In the genomic region with DNA sequence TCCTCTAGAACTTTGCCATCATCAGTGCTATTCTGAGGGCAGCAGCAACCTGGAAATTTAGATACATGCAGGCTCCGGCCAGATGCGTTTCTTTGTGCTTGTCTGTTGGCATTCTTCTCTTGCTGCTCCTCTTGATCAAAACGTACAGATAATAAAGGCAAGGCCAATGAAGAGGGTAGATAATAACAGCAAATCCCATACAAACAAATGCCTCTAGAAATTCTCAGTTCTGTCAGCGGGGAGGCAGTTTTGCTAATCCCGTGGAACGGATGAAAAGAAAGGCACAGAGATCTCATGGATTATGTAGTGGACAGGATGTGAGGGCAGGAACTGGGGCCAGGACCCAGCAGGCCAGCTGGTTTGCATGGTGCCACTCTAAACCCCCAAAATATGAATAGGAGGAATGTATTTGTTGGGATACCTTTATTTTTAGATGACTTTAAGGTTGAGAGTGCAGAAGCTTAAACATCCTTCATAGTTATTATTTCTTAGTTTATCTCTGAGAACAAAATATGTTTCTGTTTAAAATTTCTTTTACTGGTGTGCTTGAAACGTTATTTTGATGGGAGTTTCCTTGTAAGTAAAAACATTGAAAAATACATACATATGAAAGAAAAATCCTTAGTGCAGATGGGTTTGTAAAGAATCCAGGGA, we compare ENCODE assay signal across 1 cellular context.
TF ChIP-seq lines count a peak whose summit lies in the region.

No MANE protein-coding gene starts in this region.

TF ChIP-seq in GM23338, 12 proteins besides CTCF, POLR2A, EP300 and RAD21 (continued from another document):
- TF ChIP-seq, protein P1, sequence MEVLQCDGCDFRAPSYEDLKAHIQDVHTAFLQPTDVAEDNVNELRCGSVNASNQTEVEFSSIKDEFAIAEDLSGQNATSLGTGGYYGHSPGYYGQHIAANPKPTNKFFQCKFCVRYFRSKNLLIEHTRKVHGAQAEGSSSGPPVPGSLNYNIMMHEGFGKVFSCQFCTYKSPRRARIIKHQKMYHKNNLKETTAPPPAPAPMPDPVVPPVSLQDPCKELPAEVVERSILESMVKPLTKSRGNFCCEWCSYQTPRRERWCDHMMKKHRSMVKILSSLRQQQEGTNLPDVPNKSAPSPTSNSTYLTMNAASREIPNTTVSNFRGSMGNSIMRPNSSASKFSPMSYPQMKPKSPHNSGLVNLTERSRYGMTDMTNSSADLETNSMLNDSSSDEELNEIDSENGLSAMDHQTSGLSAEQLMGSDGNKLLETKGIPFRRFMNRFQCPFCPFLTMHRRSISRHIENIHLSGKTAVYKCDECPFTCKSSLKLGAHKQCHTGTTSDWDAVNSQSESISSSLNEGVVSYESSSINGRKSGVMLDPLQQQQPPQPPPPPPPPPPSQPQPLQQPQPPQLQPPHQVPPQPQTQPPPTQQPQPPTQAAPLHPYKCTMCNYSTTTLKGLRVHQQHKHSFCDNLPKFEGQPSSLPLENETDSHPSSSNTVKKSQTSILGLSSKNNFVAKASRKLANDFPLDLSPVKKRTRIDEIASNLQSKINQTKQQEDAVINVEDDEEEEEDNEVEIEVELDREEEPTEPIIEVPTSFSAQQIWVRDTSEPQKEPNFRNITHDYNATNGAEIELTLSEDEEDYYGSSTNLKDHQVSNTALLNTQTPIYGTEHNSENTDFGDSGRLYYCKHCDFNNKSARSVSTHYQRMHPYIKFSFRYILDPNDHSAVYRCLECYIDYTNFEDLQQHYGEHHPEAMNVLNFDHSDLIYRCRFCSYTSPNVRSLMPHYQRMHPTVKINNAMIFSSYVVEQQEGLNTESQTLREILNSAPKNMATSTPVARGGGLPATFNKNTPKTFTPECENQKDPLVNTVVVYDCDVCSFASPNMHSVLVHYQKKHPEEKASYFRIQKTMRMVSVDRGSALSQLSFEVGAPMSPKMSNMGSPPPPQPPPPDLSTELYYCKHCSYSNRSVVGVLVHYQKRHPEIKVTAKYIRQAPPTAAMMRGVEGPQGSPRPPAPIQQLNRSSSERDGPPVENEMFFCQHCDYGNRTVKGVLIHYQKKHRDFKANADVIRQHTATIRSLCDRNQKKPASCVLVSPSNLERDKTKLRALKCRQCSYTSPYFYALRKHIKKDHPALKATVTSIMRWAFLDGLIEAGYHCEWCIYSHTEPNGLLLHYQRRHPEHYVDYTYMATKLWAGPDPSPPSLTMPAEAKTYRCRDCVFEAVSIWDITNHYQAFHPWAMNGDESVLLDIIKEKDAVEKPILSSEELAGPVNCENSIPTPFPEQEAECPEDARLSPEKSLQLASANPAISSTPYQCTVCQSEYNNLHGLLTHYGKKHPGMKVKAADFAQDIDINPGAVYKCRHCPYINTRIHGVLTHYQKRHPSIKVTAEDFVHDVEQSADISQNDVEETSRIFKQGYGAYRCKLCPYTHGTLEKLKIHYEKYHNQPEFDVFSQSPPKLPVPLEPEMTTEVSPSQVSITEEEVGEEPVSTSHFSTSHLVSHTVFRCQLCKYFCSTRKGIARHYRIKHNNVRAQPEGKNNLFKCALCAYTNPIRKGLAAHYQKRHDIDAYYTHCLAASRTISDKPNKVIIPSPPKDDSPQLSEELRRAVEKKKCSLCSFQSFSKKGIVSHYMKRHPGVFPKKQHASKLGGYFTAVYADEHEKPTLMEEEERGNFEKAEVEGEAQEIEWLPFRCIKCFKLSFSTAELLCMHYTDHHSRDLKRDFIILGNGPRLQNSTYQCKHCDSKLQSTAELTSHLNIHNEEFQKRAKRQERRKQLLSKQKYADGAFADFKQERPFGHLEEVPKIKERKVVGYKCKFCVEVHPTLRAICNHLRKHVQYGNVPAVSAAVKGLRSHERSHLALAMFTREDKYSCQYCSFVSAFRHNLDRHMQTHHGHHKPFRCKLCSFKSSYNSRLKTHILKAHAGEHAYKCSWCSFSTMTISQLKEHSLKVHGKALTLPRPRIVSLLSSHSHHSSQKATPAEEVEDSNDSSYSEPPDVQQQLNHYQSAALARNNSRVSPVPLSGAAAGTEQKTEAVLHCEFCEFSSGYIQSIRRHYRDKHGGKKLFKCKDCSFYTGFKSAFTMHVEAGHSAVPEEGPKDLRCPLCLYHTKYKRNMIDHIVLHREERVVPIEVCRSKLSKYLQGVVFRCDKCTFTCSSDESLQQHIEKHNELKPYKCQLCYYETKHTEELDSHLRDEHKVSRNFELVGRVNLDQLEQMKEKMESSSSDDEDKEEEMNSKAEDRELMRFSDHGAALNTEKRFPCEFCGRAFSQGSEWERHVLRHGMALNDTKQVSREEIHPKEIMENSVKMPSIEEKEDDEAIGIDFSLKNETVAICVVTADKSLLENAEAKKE (CRISPR knock-in tag; IDR thresholded peaks at IDR 0.05): no peak
- no peak for TF ChIP-seq CREB1 (CRISPR knock-in tag; IDR thresholded peaks at IDR 0.05; ENCODE audit: low read depth)
